Comparison of ENCODE assay signal across 10 cellular contexts in genomic region chr7:130888017-130888371, GRCh38.
DNase-seq lines count a peak whose midpoint lies in the region; ATAC-seq, FAIRE-seq and TF ChIP-seq lines count a peak whose summit lies in the region.
"Had no signal": no experiment of that assay in that cellular context is flagged by ENCODE, and none has a peak within 500 bp of the region (broad histone marks: within the 10 kb centered on the region; RNA-seq: fewer than 3 reads in every experiment).

No MANE protein-coding gene starts in this region.

- H3F3A ChIP-seq in PC-9 (ENCODE audit: insufficient read depth, low read depth), result peaks cover 95% of the 10 kb centered on the region

- no peaks in the 10 kb centered on the region for H3K9me3 ChIP-seq in CD4-positive, alpha-beta memory T cell (ENCODE audit: control insufficient read depth in 1 of 2, low read length in 2 of 2)
- H3K9me3 ChIP-seq in PC-9 (ENCODE audit: insufficient read depth, low read depth), result no peaks in the 10 kb centered on the region
- no peaks in the 10 kb centered on the region for H3K9me3 ChIP-seq in small intestine (ENCODE audit: control insufficient read depth, low read depth)

- peaks cover 46 to 81% of the 10 kb centered on the region in 2 donors for H3K36me3 Mint-ChIP-seq in CD4-positive, alpha-beta memory T cell
- H3K36me3 Mint-ChIP-seq in central memory CD8-positive, alpha-beta T cell (ENCODE audit: insufficient read depth), result peaks cover 65% of the 10 kb centered on the region
- H3K36me3 Mint-ChIP-seq in nephron progenitor cell (ENCODE audit: low read depth) (no peaks in the 10 kb centered on the region), mesothelial cell of epicardium (no peaks in the 10 kb centered on the region)

- H3K4me2 ChIP-seq in PC-9, result peak overlapping the region; percentile 60

- H3K9me3 Mint-ChIP-seq in CD4-positive, alpha-beta memory T cell, result peaks cover 0 to 1% (median 0%) of the 10 kb centered on the region in 8 donors
- no peaks in the 10 kb centered on the region for H3K9me3 Mint-ChIP-seq in central memory CD8-positive, alpha-beta T cell
- no peaks in the 10 kb centered on the region for H3K9me3 Mint-ChIP-seq in nephron progenitor cell
- no peaks in the 10 kb centered on the region for H3K9me3 Mint-ChIP-seq in mesothelial cell of epicardium

- H3K4me3 Mint-ChIP-seq in CD4-positive, alpha-beta memory T cell, result peak overlapping the region in 1 of 8 donors; percentile 58
- no peak overlapping the region for H3K4me3 Mint-ChIP-seq in central memory CD8-positive, alpha-beta T cell
- no peak overlapping the region for H3K4me3 Mint-ChIP-seq in nephron progenitor cell
- no peak overlapping the region for H3K4me3 Mint-ChIP-seq in mesothelial cell of epicardium

- H3K9me2 ChIP-seq in PC-9 (ENCODE audit: insufficient read depth), result no peaks in the 10 kb centered on the region

- H3K27ac Mint-ChIP-seq in CD4-positive, alpha-beta memory T cell, result peak overlapping the region in 6 of 7 donors; percentile 20 to 79 (median 74)
- peak overlapping the region; percentile 91 for H3K27ac Mint-ChIP-seq in central memory CD8-positive, alpha-beta T cell (ENCODE audit: low read depth)
- H3K27ac Mint-ChIP-seq in nephron progenitor cell (peak overlapping the region; percentile 4), mesothelial cell of epicardium (no peak overlapping the region)

- peaks cover 51% of the 10 kb centered on the region for H3K36me3 ChIP-seq in CD4-positive, alpha-beta memory T cell (ENCODE audit: insufficient read depth, low read length)
- H3K36me3 ChIP-seq in PC-9 (ENCODE audit: low read depth) (peaks cover 83% of the 10 kb centered on the region), small intestine (ENCODE audit: control insufficient read depth in 2 of 2, insufficient read depth in 2 of 2, low read length in 2 of 2) (peaks cover 0 to 3% of the 10 kb centered on the region in 2 donors)

- 69 to 83% (median 82%) methylated on average over 11 of the region's 11 CpGs for WGBS in small intestine, 3 donors

- no peak overlapping the region for H2AFZ ChIP-seq in PC-9

- no TSS peak for BruUV-seq in PC-9 (replicated peaks; lab: Mats Ljungman, UMichigan)

- intact Hi-C loops in CD4-positive, alpha-beta memory T cell (cut with micrococcal nuclease), result no loop called here
- intact Hi-C loops in PC-9 (cut with micrococcal nuclease; ENCODE audit: unreplicated experiment), result no loop called here

- ATAC-seq in central memory CD8-positive, alpha-beta T cell (replicated peaks; ENCODE audit: extremely low read depth, poor library complexity, severe bottlenecking), result peak; percentile 19
- no peak for ATAC-seq in HG02885 (IDR thresholded peaks at IDR 0.05; ENCODE audit: poor library complexity, unreplicated experiment)
- ATAC-seq: left ventricle myocardium superior had no signal

- no peak for FAIRE-seq in small intestine (lab: Jason Lieb, UNC)

- peaks cover 14% of the 10 kb centered on the region for H3K4me1 ChIP-seq in CD4-positive, alpha-beta memory T cell (ENCODE audit: insufficient read depth, low read length)
- peaks cover 91% of the 10 kb centered on the region for H3K4me1 ChIP-seq in PC-9 (replicated peaks; ENCODE audit: insufficient read depth)
- peaks cover 2 to 14% of the 10 kb centered on the region in 2 donors for H3K4me1 ChIP-seq in small intestine (ENCODE audit: control insufficient read depth in 2 of 2, insufficient read depth in 1 of 2, low read depth in 1 of 2, low read length in 1 of 2)

- H3K4me3 ChIP-seq in CD4-positive, alpha-beta memory T cell (ENCODE audit: low read length in 2 of 2), result no peak overlapping the region
- no peak overlapping the region for H3K4me3 ChIP-seq in PC-9
- no peak overlapping the region for H3K4me3 ChIP-seq in small intestine (ENCODE audit: low read depth in 1 of 2, low read length in 2 of 2)

- peaks cover 56% of the 10 kb centered on the region for H4K20me1 ChIP-seq in PC-9 (ENCODE audit: insufficient read depth)

- no peaks in the 10 kb centered on the region for H3K27me3 Mint-ChIP-seq in CD4-positive, alpha-beta memory T cell
- no peaks in the 10 kb centered on the region for H3K27me3 Mint-ChIP-seq in central memory CD8-positive, alpha-beta T cell
- peaks cover 7% of the 10 kb centered on the region for H3K27me3 Mint-ChIP-seq in nephron progenitor cell (ENCODE audit: low read depth, poor library complexity)
- no peaks in the 10 kb centered on the region for H3K27me3 Mint-ChIP-seq in mesothelial cell of epicardium (ENCODE audit: low read depth)

- DNase-seq in CD4-positive, alpha-beta memory T cell, result no peak
- DNase-seq in PC-9 (no peak), nephron progenitor cell (no peak), mesothelial cell of epicardium (ENCODE audit: low spot score in 2 of 2, unreplicated experiment in 2 of 2) (no peak), small intestine (no peak)
- no peak for DNase-seq in central memory CD8-positive, alpha-beta T cell (ENCODE audit: low spot score in 2 of 2)
- DNase-seq in stimulated activated CD8-positive, alpha-beta memory T cell treated with anti-CD3 and anti-CD28 coated beads, Interleukin-4, amount 100 ng/mL, for 48 hours, result no peak
- DNase-seq: left ventricle myocardium superior; stimulated activated CD4-positive, alpha-beta T cell treated with anti-CD3 and anti-CD28 coated beads, Interleukin-2, amount 100 ng/mL, for 48 hours had no signal

- no peaks in the 10 kb centered on the region for H3K27me3 ChIP-seq in CD4-positive, alpha-beta memory T cell (ENCODE audit: insufficient read depth, low read length)
- no peaks in the 10 kb centered on the region for H3K27me3 ChIP-seq in PC-9 (ENCODE audit: insufficient read depth, low read depth)
- no peaks in the 10 kb centered on the region for H3K27me3 ChIP-seq in small intestine (ENCODE audit: control insufficient read depth in 2 of 2, insufficient read depth in 2 of 2, low read length in 2 of 2)

- H3K27ac ChIP-seq in CD4-positive, alpha-beta memory T cell (ENCODE audit: low read depth, low read length), result no peak overlapping the region
- H3K27ac ChIP-seq in PC-9, result peak overlapping the region; percentile 76
- H3K27ac ChIP-seq in small intestine (ENCODE audit: low read depth in 1 of 2, low read length in 1 of 2), result peak overlapping the region in 1 of 2 donors; percentile 63

- CTCF ChIA-PET in CD4-positive, alpha-beta memory T cell (lab: Charles Lee; ENCODE audit: partially characterized antibody), result interaction anchor here (1.3 to 5.4 kb wide), 2 partner anchors 8 to 152 kb away, joined by 5 to 58 read pairs; no protein-coding TSS in a partner anchor
- CTCF ChIA-PET in PC-9 (lab: Charles Lee), result interaction anchor here (1.0 kb wide), 1 partner anchor 9 kb away, joined by 5 read pairs; no protein-coding TSS in a partner anchor

- H3K4me1 Mint-ChIP-seq in CD4-positive, alpha-beta memory T cell, result peaks cover 22 to 74% (median 53%) of the 10 kb centered on the region in 4 donors
- H3K4me1 Mint-ChIP-seq in central memory CD8-positive, alpha-beta T cell, result peaks cover 39% of the 10 kb centered on the region
- H3K4me1 Mint-ChIP-seq in nephron progenitor cell (peaks cover 64% of the 10 kb centered on the region), mesothelial cell of epicardium (peaks cover 4% of the 10 kb centered on the region)

- POLR2A ChIA-PET in CD4-positive, alpha-beta memory T cell (lab: Charles Lee; ENCODE audit: partially characterized antibody), result interaction anchor here (1.0 to 1.4 kb wide), 2 partner anchors 10 to 25 kb away, joined by 3 to 4 read pairs; no protein-coding TSS in a partner anchor
- POLR2A ChIA-PET in PC-9 (lab: Charles Lee; ENCODE audit: unreplicated experiment), result interaction anchor here (0.6 kb wide), 1 partner anchor 29 kb away, joined by 13 read pairs; no protein-coding TSS in a partner anchor

- TF ChIP-seq CTCF in PC-9 (conservative IDR thresholded peaks at IDR 0.05) (no peak), nephron progenitor cell (IDR thresholded peaks at IDR 0.05) (no peak), mesothelial cell of epicardium (IDR thresholded peaks at IDR 0.05; ENCODE audit: unreplicated experiment) (no peak)

- peaks cover 95% of the 10 kb centered on the region for H3K79me2 ChIP-seq in PC-9 (ENCODE audit: low read depth)
